In genomic region chr2:238031749-238032148, GRCh38 we compare ENCODE assay signal across 20 cellular contexts.
"Had no signal": no experiment of that assay in that cellular context is flagged by ENCODE, and none has a peak within 500 bp of the region (broad histone marks: within the 10 kb centered on the region; RNA-seq: fewer than 3 reads in every experiment).

No MANE protein-coding gene starts in this region.

- H3K27ac Mint-ChIP-seq: neural progenitor cell; stimulated activated memory B cell treated with anti-CD40 and anti-IgM and Interleukin-4, amounts not matched to agents 10 μg/mL and 1 μg/mL and 100 μg/mL, for 72 hours had no signal

- H3K4me1 ChIP-seq: esophagus muscularis mucosa, neural progenitor cell, pancreas, psoas muscle, right lobe of liver, tibial artery, upper lobe of right lung, vagina had no signal

- H3K36me3 ChIP-seq: neural progenitor cell had no signal

- H3K27me3 ChIP-seq: dorsolateral prefrontal cortex, esophagus muscularis mucosa, neural progenitor cell, pancreas, right lobe of liver, tibial artery, upper lobe of right lung, vagina had no signal

- H3K4me1 Mint-ChIP-seq: neural progenitor cell; stimulated activated memory B cell treated with anti-CD40 and anti-IgM and Interleukin-4, amounts not matched to agents 10 μg/mL and 1 μg/mL and 100 μg/mL, for 72 hours had no signal

- H3K27ac ChIP-seq: dorsolateral prefrontal cortex, esophagus muscularis mucosa, neural progenitor cell, pancreas, psoas muscle, right lobe of liver, tibial artery, upper lobe of right lung, vagina had no signal

- DNase-seq: cortex of kidney; dorsolateral prefrontal cortex; effector CD8-positive, alpha-beta T cell; foreskin fibroblast; mucosa of descending colon; naive thymus-derived CD8-positive, alpha-beta T cell; nucleus accumbens; pancreas; psoas muscle; retina; right lobe of liver; stimulated activated CD4-positive, alpha-beta T cell treated with anti-CD3 and anti-CD28 coated beads, Interleukin-4, amount 100 ng/mL, for 1 hour; stimulated activated CD8-positive, alpha-beta memory T cell treated with anti-CD3 and anti-CD28 coated beads, Interleukin-4, amount 100 ng/mL, for 48 hours; tibial artery; upper lobe of right lung had no signal

- H3K4me3 ChIP-seq: dorsolateral prefrontal cortex, esophagus muscularis mucosa, mucosa of descending colon, neural progenitor cell, pancreas, psoas muscle, right lobe of liver, tibial artery, upper lobe of right lung, vagina had no signal

- H3K4me3 Mint-ChIP-seq: naive thymus-derived CD8-positive, alpha-beta T cell; neural progenitor cell; stimulated activated memory B cell treated with anti-CD40 and anti-IgM and Interleukin-4, amounts not matched to agents 10 μg/mL and 1 μg/mL and 100 μg/mL, for 72 hours; stimulated activated naive CD8-positive, alpha-beta T cell treated with anti-CD3 and anti-CD28 coated beads, Interleukin-15, Interleukin-2, amounts not matched to agents 100 ng/mL and 50 ng/mL, for 24 hours had no signal

- ATAC-seq: mucosa of descending colon; naive thymus-derived CD8-positive, alpha-beta T cell; pancreas; psoas muscle; stimulated activated memory B cell treated with anti-CD40 and anti-IgM and Interleukin-4, amounts not matched to agents 10 μg/mL and 1 μg/mL and 100 μg/mL, for 72 hours; upper lobe of right lung had no signal

- H3K27me3 Mint-ChIP-seq: naive thymus-derived CD8-positive, alpha-beta T cell; stimulated activated memory B cell treated with anti-CD40 and anti-IgM and Interleukin-4, amounts not matched to agents 10 μg/mL and 1 μg/mL and 100 μg/mL, for 72 hours; stimulated activated naive CD8-positive, alpha-beta T cell treated with anti-CD3 and anti-CD28 coated beads, Interleukin-15, Interleukin-2, amounts not matched to agents 100 ng/mL and 50 ng/mL, for 24 hours had no signal

- H3K9me3 Mint-ChIP-seq: naive thymus-derived CD8-positive, alpha-beta T cell; neural progenitor cell; stimulated activated memory B cell treated with anti-CD40 and anti-IgM and Interleukin-4, amounts not matched to agents 10 μg/mL and 1 μg/mL and 100 μg/mL, for 72 hours; stimulated activated naive CD8-positive, alpha-beta T cell treated with anti-CD3 and anti-CD28 coated beads, Interleukin-15, Interleukin-2, amounts not matched to agents 100 ng/mL and 50 ng/mL, for 24 hours had no signal

- H3K9me3 ChIP-seq: esophagus muscularis mucosa, mucosa of descending colon, pancreas, psoas muscle, right lobe of liver, tibial artery, upper lobe of right lung, vagina had no signal
